ENCODE assay signal across 9 cellular contexts in the genomic region with DNA sequence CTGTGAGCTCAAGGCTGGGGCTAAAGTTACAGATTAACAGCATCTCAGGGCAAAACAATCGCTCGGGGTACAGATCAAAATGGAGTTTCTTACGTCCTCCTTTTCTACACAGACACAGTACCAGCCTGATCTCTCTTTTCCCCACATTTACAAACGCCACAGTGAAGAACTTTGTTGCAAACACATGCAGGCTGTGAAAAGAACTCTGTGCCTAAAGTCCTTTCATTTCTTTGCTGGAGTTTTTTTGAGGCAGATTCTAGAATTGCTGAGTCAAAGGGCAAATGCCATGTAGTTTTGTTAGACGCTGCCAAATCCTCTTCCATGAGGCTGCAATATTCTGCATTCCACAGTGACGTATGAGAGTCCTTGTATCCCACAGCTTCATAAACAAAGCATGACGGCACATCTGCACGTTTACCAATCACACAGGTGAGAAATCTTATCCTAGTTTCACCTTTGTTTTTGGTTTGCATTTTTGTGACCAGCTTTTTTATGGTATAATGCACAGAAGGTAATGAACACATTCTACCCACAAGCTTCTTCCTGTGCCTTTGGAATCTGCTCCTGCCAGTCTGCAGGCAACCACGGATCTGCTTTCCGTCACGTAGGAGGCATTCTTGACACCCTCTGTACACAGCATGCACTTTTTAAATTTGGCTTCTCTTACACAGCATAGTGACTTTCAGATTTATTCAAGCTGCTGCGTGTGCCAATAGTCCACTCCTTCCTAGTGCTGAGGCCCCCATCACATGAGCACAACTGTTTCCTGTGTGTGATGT. TPM values are rescaled to one million over a fixed set of nuclear protein-coding genes. Genes with fewer than 3 reads are reported as not detected.
DNase-seq lines count a peak whose midpoint lies in the region; ATAC-seq, FAIRE-seq and TF ChIP-seq lines count a peak whose summit lies in the region.
"Had no signal": no experiment of that assay in that cellular context is flagged by ENCODE, and none has a peak within 500 bp of the region (broad histone marks: within the 10 kb centered on the region; RNA-seq: fewer than 3 reads in every experiment).

No MANE protein-coding gene starts in this region.

- H2BK15ac ChIP-seq in IMR-90 (ENCODE audit: low read depth, low read length) = peak overlapping the region; percentile 95; the same call in 2 of the 3 replicates

- peaks cover 0 to 25% (median 8%) of the 10 kb centered on the region in 5 donors for H3K36me3 Mint-ChIP-seq in naive thymus-derived CD4-positive, alpha-beta T cell

- ATAC-seq in IMR-90 (ENCODE audit: low read depth) = peak; percentile 86
- ATAC-seq in HepG2 = peak; percentile 42
- no peak for ATAC-seq in naive thymus-derived CD4-positive, alpha-beta T cell
- no peak for ATAC-seq in GM18505 (IDR thresholded peaks at IDR 0.05; ENCODE audit: unreplicated experiment)
- no peak for ATAC-seq in HG03280 (IDR thresholded peaks at IDR 0.05; ENCODE audit: unreplicated experiment)
- ATAC-seq: effector memory CD8-positive, alpha-beta T cell had no signal

- BruUV-seq in IMR-90 (replicated peaks; lab: Mats Ljungman, UMichigan) (no TSS peak), mammary epithelial cell (replicated peaks; lab: Mats Ljungman, UMichigan) (no TSS peak), HepG2 (replicated peaks; lab: Mats Ljungman, UMichigan) (TSS peak; percentile 34)

- no peak overlapping the region for H3K4me3 ChIP-seq in IMR-90 (ENCODE audit: insufficient read depth, low read depth, low read length)
- H3K4me3 ChIP-seq in mammary epithelial cell (replicated peaks in 1 of 3; ENCODE audit: insufficient read depth in 1 of 3, low read depth in 2 of 3, low read length in 3 of 3) = no peak overlapping the region
- H3K4me3 ChIP-seq in HepG2 (replicated peaks in 1 of 3; ENCODE audit: insufficient read depth in 1 of 3, low read depth in 2 of 3, low read length in 3 of 3) = peak overlapping the region in 1 of 3 experiments; percentile 36; a peak in 2 of 6 replicates
- H3K4me3 ChIP-seq in tibial artery = peak overlapping the region in 1 of 2 donors; percentile 13
- no peak overlapping the region for H3K4me3 ChIP-seq in naive thymus-derived CD4-positive, alpha-beta T cell (ENCODE audit: low read length)

- no peak overlapping the region for H2AK9ac ChIP-seq in IMR-90 (replicated peaks; ENCODE audit: low read depth, low read length, poor library complexity)

- FAIRE-seq in HepG2 (lab: Jason Lieb, UNC) = peak; percentile 72

- H3K9me1 ChIP-seq in IMR-90 (ENCODE audit: insufficient read depth, low read length) = no peaks in the 10 kb centered on the region

- peak overlapping the region; percentile 48 for H2BK5ac ChIP-seq in IMR-90 (ENCODE audit: low read depth, low read length, poor library complexity, severe bottlenecking)

- peak overlapping the region; percentile 57 for H2AK5ac ChIP-seq in IMR-90 (ENCODE audit: low read depth, low read length)

- TF ChIP-seq CTCF in IMR-90 (conservative IDR thresholded peaks at IDR 0.05; ENCODE audit: low read depth, low read length) (no peak), mammary epithelial cell (conservative IDR thresholded peaks at IDR 0.05 in 1 of 2, IDR thresholded peaks at IDR 0.05 in 1 of 2; ENCODE audit: extremely low read depth in 1 of 2, insufficient read depth in 1 of 2, low read depth in 1 of 2, low read length in 2 of 2) (no peak), HepG2 (CRISPR knock-in tag; IDR thresholded peaks at IDR 0.05) (no peak), tibial artery (IDR thresholded peaks at IDR 0.05) (no peak)

- no peak overlapping the region for H3K4me3 Mint-ChIP-seq in naive thymus-derived CD4-positive, alpha-beta T cell
- H3K4me3 Mint-ChIP-seq: effector memory CD8-positive, alpha-beta T cell had no signal

- no peak for TF ChIP-seq POLR2A in IMR-90 (IDR thresholded peaks at IDR 0.05; ENCODE audit: low read depth, low read length)
- no peak for TF ChIP-seq POLR2A in HepG2 (IDR thresholded peaks at IDR 0.05; ENCODE audit: insufficient read depth in 1 of 2, low read depth in 2 of 2, low read length in 2 of 2)
- TF ChIP-seq POLR2A in GM18505 (IDR thresholded peaks at IDR 0.05; ENCODE audit: borderline replicate concordance, extremely low read depth, insufficient read depth, insufficient read length) = no peak

- DNase-seq in IMR-90 (peak; percentile 90), mammary epithelial cell (peak; percentile 48), HepG2 (ENCODE audit: low spot score) (peak; percentile 95), tibial artery (peak in 1 of 2 donors; percentile 45)
- DNase-seq in activated effector memory CD4-positive, alpha-beta T cell treated with Interleukin-2 at 50 U/mL for 16 hours = no peak
- DNase-seq in naive thymus-derived CD4-positive, alpha-beta T cell = no peak
- DNase-seq: effector memory CD8-positive, alpha-beta T cell had no signal

- CTCF ChIA-PET in IMR-90 (lab: Yijun Ruan, JAX) = no interaction called here
- CTCF ChIA-PET in mammary epithelial cell (lab: Charles Lee; ENCODE audit: low non-redundant PET) = no interaction called here
- CTCF ChIA-PET in HepG2 (lab: Yijun Ruan, JAX; ENCODE audit: low intra/inter-chr PET ratio, low total read pairs) = no interaction called here
- CTCF ChIA-PET in naive thymus-derived CD4-positive, alpha-beta T cell (lab: Charles Lee) = no interaction called here

- H3K4ac ChIP-seq in IMR-90 (ENCODE audit: low read depth, low read length) = peak overlapping the region; percentile 25; the same call in 1 of the 2 replicates

- H2AFZ ChIP-seq in IMR-90 (replicated peaks; ENCODE audit: low read length, poor library complexity) = no peak overlapping the region
- H2AFZ ChIP-seq in mammary epithelial cell (ENCODE audit: low read depth, low read length) = no peak overlapping the region
- no peak overlapping the region for H2AFZ ChIP-seq in HepG2 (ENCODE audit: low read length)

- TF ChIP-seq EP300 in HepG2 (IDR thresholded peaks at IDR 0.05; ENCODE audit: low read depth in 2 of 2, low read length in 2 of 2) (no peak), HepG2 (CRISPR knock-in tag; IDR thresholded peaks at IDR 0.05; ENCODE audit: borderline replicate concordance) (no peak)

- peaks cover 3% of the 10 kb centered on the region for H3K27me3 ChIP-seq in IMR-90 (ENCODE audit: control insufficient read depth, insufficient read depth, low read length)
- H3K27me3 ChIP-seq in mammary epithelial cell (ENCODE audit: insufficient read depth, low read length) = peaks cover 2% of the 10 kb centered on the region
- no peaks in the 10 kb centered on the region for H3K27me3 ChIP-seq in HepG2 (ENCODE audit: control insufficient read depth in 1 of 2, insufficient read depth in 2 of 2, low read length in 2 of 2)
- H3K27me3 ChIP-seq in tibial artery = no peaks in the 10 kb centered on the region
- H3K27me3 ChIP-seq in naive thymus-derived CD4-positive, alpha-beta T cell (ENCODE audit: control insufficient read depth in 2 of 2, insufficient read depth in 2 of 2, low read length in 2 of 2) = no peaks in the 10 kb centered on the region

- peak overlapping the region; percentile 25 to 51; a peak in 2 of 4 replicates for H4K8ac ChIP-seq in IMR-90 (ENCODE audit: low read depth in 2 of 2, low read length in 2 of 2)

- H3K27ac ChIP-seq in IMR-90 (ENCODE audit: insufficient read depth, low read length) (peak overlapping the region; percentile 87; the same call in 1 of the 2 replicates), mammary epithelial cell (ENCODE audit: insufficient read depth, low read depth, low read length) (no peak overlapping the region), HepG2 (ENCODE audit: extremely low read length, insufficient read depth, low read length) (peak overlapping the region; percentile 93), tibial artery (peak overlapping the region; percentile 69 to 82)
- no peak overlapping the region for H3K27ac ChIP-seq in naive thymus-derived CD4-positive, alpha-beta T cell (ENCODE audit: low read depth, low read length)

- peaks cover 0 to 4% (median 0%) of the 10 kb centered on the region in 11 donors for H3K9me3 Mint-ChIP-seq in naive thymus-derived CD4-positive, alpha-beta T cell
- H3K9me3 Mint-ChIP-seq: effector memory CD8-positive, alpha-beta T cell had no signal

- intact Hi-C loops in IMR-90 (cut with micrococcal nuclease) = no loop called here
- intact Hi-C loops in mammary epithelial cell (cut with micrococcal nuclease) = no loop called here
- intact Hi-C loops in HepG2 (cut with micrococcal nuclease; ENCODE audit: unreplicated experiment) = loop anchor here (1.0 kb wide), 1 partner anchor 46 kb away; no protein-coding TSS in a partner anchor
- intact Hi-C loops in tibial artery (cut with DNase I; ENCODE audit: low total_unique reads) = loop anchor here (5.0 kb wide), 1 partner anchor 1306 kb away; no protein-coding TSS in a partner anchor
- intact Hi-C loops in naive thymus-derived CD4-positive, alpha-beta T cell (cut with micrococcal nuclease) = no loop called here

- H3K36me3 ChIP-seq in IMR-90 (ENCODE audit: control insufficient read depth, insufficient read depth, low read length) (no peaks in the 10 kb centered on the region), mammary epithelial cell (ENCODE audit: insufficient read depth, low read length) (no peaks in the 10 kb centered on the region), HepG2 (replicated peaks in 1 of 2; ENCODE audit: control insufficient read depth in 1 of 2, insufficient read depth in 2 of 2, low read length in 2 of 2) (peaks cover 0 to 4% of the 10 kb centered on the region in 2 experiments; a peak in 3 of 5 replicates), tibial artery (peaks cover 0 to 4% (median under 1%) of the 10 kb centered on the region in 3 donors)
- no peaks in the 10 kb centered on the region for H3K36me3 ChIP-seq in naive thymus-derived CD4-positive, alpha-beta T cell (ENCODE audit: control insufficient read depth in 2 of 3, insufficient read depth in 3 of 3, low read length in 3 of 3)

- H3K14ac ChIP-seq in IMR-90 (replicated peaks; ENCODE audit: low read depth, low read length) = peak overlapping the region; percentile 27

- dilution Hi-C loops in IMR-90 (cut with HindIII; ENCODE audit: low sequenced_read_pairs, unreplicated experiment) = no loop called here
- dilution Hi-C loops in mammary epithelial cell (cut with HindIII; ENCODE audit: low sequenced_read_pairs) = no loop called here

- no peaks in the 10 kb centered on the region for H3K27me3 Mint-ChIP-seq in naive thymus-derived CD4-positive, alpha-beta T cell
- H3K27me3 Mint-ChIP-seq: effector memory CD8-positive, alpha-beta T cell had no signal

- no peaks in the 10 kb centered on the region for H4K20me1 ChIP-seq in IMR-90 (ENCODE audit: insufficient read depth, low read length)
- no peaks in the 10 kb centered on the region for H4K20me1 ChIP-seq in mammary epithelial cell (ENCODE audit: insufficient read depth, low read length)
- H4K20me1 ChIP-seq in HepG2 (ENCODE audit: insufficient read depth, low read length) = no peaks in the 10 kb centered on the region

- no peak overlapping the region for H3K56ac ChIP-seq in IMR-90 (ENCODE audit: extremely low read depth, insufficient read depth, low read length)

- peak overlapping the region; percentile 80 for H3K18ac ChIP-seq in IMR-90 (ENCODE audit: low read depth, low read length)

- WGBS in IMR-90 (ENCODE audit: extremely low coverage in 2 of 2, insufficient read length in 1 of 2), 2 experiments = no CpG with 5 or more reads among the region's 12 CpGs
- WGBS in mammary epithelial cell (ENCODE audit: low coverage, missing lambda C conversion rate) = 58% methylated on average over 12 of the region's 12 CpGs
- WGBS in HepG2 (ENCODE audit: low lambda C conversion rate) = 7% methylated on average over 12 of the region's 12 CpGs

- H3K27ac Mint-ChIP-seq in naive thymus-derived CD4-positive, alpha-beta T cell = peak overlapping the region in 3 of 9 donors; percentile 8 to 59 (median 56)

- POLR2A ChIA-PET in IMR-90 (lab: Charles Lee; ENCODE audit: unreplicated experiment) (no interaction called here), HepG2 (lab: Yijun Ruan, JAX) (interaction anchor here (1.2 to 1.7 kb wide), 5 partner anchors 13 to 44 kb away, joined by 3 to 25 read pairs (median 4); a partner anchor contains a TSS)
- POLR2A ChIA-PET in naive thymus-derived CD4-positive, alpha-beta T cell (lab: Charles Lee) = no interaction called here

- H3K23ac ChIP-seq in IMR-90 (ENCODE audit: low read depth, low read length) = peak overlapping the region; percentile 23; the same call in 1 of the 2 replicates

- in situ Hi-C loops in IMR-90 (cut with MboI; ENCODE audit: low sequenced_read_pairs) (no loop called here), mammary epithelial cell (cut with MboI; ENCODE audit: low sequenced_read_pairs in 2 of 2) (no loop called here), HepG2 (cut with HindIII; ENCODE audit: extremely low pct_ligation_motif_present, low pct_unique_long_range_greater_than_20kb) (no loop called here)

- H4K5ac ChIP-seq in IMR-90 (ENCODE audit: low read depth, low read length) = peak overlapping the region; percentile 33

- H3K79me2 ChIP-seq in mammary epithelial cell (ENCODE audit: insufficient read depth, low read length) (no peaks in the 10 kb centered on the region), HepG2 (ENCODE audit: insufficient read depth, low read length) (no peaks in the 10 kb centered on the region)

- H3K9me3 ChIP-seq in IMR-90 (ENCODE audit: control insufficient read depth, insufficient read depth, low read length) (no peaks in the 10 kb centered on the region), mammary epithelial cell (replicated peaks; ENCODE audit: insufficient read depth, low read length) (no peaks in the 10 kb centered on the region), HepG2 (ENCODE audit: low read length) (no peaks in the 10 kb centered on the region), tibial artery (no peaks in the 10 kb centered on the region)
- no peaks in the 10 kb centered on the region for H3K9me3 ChIP-seq in naive thymus-derived CD4-positive, alpha-beta T cell (ENCODE audit: control insufficient read depth in 2 of 3, low read length in 3 of 3)

- H3K4me1 ChIP-seq in IMR-90 (ENCODE audit: control insufficient read depth, insufficient read depth, low read length) = peaks cover 13% of the 10 kb centered on the region
- no peaks in the 10 kb centered on the region for H3K4me1 ChIP-seq in mammary epithelial cell (ENCODE audit: insufficient read depth, low read length)
- H3K4me1 ChIP-seq in HepG2 (ENCODE audit: insufficient read depth, low read length) = peaks cover 65% of the 10 kb centered on the region
- peaks cover 0 to 46% (median 27%) of the 10 kb centered on the region in 4 donors for H3K4me1 ChIP-seq in tibial artery
- no peaks in the 10 kb centered on the region for H3K4me1 ChIP-seq in naive thymus-derived CD4-positive, alpha-beta T cell (ENCODE audit: control insufficient read depth in 2 of 2, insufficient read depth in 2 of 2, low read length in 2 of 2)

- peak overlapping the region; percentile 62 for H3K9ac ChIP-seq in IMR-90 (ENCODE audit: low read depth, low read length)
- no peak overlapping the region for H3K9ac ChIP-seq in mammary epithelial cell (ENCODE audit: insufficient read depth, low read length)
- H3K9ac ChIP-seq in HepG2 (ENCODE audit: insufficient read depth, low read depth, low read length) = peak overlapping the region; percentile 61

- H3K79me1 ChIP-seq in IMR-90 (ENCODE audit: low read depth in 1 of 2, low read length in 2 of 2) = no peaks in the 10 kb centered on the region

- H3K4me1 Mint-ChIP-seq in naive thymus-derived CD4-positive, alpha-beta T cell = peaks cover 0 to 7% (median 0%) of the 10 kb centered on the region in 7 donors

- H2BK120ac ChIP-seq in IMR-90 (ENCODE audit: low read depth, low read length) = peak overlapping the region; percentile 60

- peak overlapping the region; percentile 61; the same call in 1 of the 2 replicates for H4K91ac ChIP-seq in IMR-90 (ENCODE audit: insufficient read depth, low read depth, low read length)

- H2BK20ac ChIP-seq in IMR-90 (ENCODE audit: low read depth, low read length) = peak overlapping the region; percentile 76; the same call in 1 of the 2 replicates

- no peak for TF ChIP-seq RAD21 in IMR-90 (IDR thresholded peaks at IDR 0.05; ENCODE audit: low read length)
- TF ChIP-seq RAD21 in HepG2 (CRISPR knock-in tag; IDR thresholded peaks at IDR 0.05) = no peak

- H3K4me2 ChIP-seq in IMR-90 (ENCODE audit: low read depth, low read length) (peak overlapping the region; percentile 51), mammary epithelial cell (ENCODE audit: insufficient read depth, low read depth, low read length) (no peak overlapping the region), HepG2 (ENCODE audit: low read depth, low read length) (peak overlapping the region; percentile 64)

RNA-seq across cellular contexts. Expression of a gene that starts 44.6 kb away (rescaled TPM):
- 17.7 and 22.2 TPM in 2 replicates for total RNA-seq in IMR-90 (2012; rRNA removed)
- polyA plus RNA-seq in IMR-90 (2012; rRNA removed) = 31.5 and 33.6 TPM in 2 replicates
- 38.2 and 38.4 TPM in 2 replicates for polyA plus RNA-seq in IMR-90 (2012; cell fraction: cytosol; rRNA removed)
- polyA plus RNA-seq in IMR-90 (2012; cell fraction: nucleus; rRNA removed; ENCODE audit: low replicate concordance) = 63.9 and 71.1 TPM in 2 replicates
- 10 to 100 TPM; 37.1 to 43.5 TPM for total RNA-seq in mammary epithelial cell
- 50.3 TPM for polyA plus RNA-seq in mammary epithelial cell
- polyA minus RNA-seq in mammary epithelial cell = 35.9 TPM
- total RNA-seq in HepG2 (2016; rRNA removed; fragmentation: Illumina TruSeq; extraction: Trizol) = 16.0 and 29.8 TPM in 2 replicates
- 5.1 and 9.2 TPM in 2 replicates for total RNA-seq in HepG2 (2016; cell fraction: cytosol; rRNA removed; fragmentation: Illumina TruSeq; extraction: Trizol; ENCODE audit: low read depth)
- 14.3 and 34.5 TPM in 2 replicates for total RNA-seq in HepG2 (2016; cell fraction: insoluble cytoplasmic fraction; rRNA removed; fragmentation: Illumina TruSeq; extraction: Trizol)
- 14.8 and 16.4 TPM in 2 replicates for total RNA-seq in HepG2 (2016; cell fraction: membrane; rRNA removed; fragmentation: Illumina TruSeq; extraction: Trizol)
- total RNA-seq in HepG2 (2016; cell fraction: nucleus; rRNA removed; fragmentation: Illumina TruSeq; extraction: Trizol) = 37.9 and 47.2 TPM in 2 replicates
- polyA plus RNA-seq in HepG2 (2011; rRNA removed) = 90.6 and 115 TPM in 2 replicates
- polyA plus RNA-seq in HepG2 (2011; cell fraction: cytosol; rRNA removed) = 65.4 and 69.9 TPM in 2 replicates
- 330 and 361 TPM in 2 replicates for polyA plus RNA-seq in HepG2 (2011; cell fraction: nucleus; rRNA removed)
- 104 and 122 TPM in 2 replicates for polyA plus RNA-seq in HepG2 (2012)
- 3.8 and 4.2 TPM in 2 replicates for polyA plus RNA-seq in HepG2 (2016; cell fraction: cytosol; fragmentation: Illumina TruSeq; extraction: Trizol; ENCODE audit: low read depth)
- 18.3 and 19.5 TPM in 2 replicates for polyA plus RNA-seq in HepG2 (2016; cell fraction: insoluble cytoplasmic fraction; fragmentation: Illumina TruSeq; extraction: Trizol; ENCODE audit: low read depth)
- polyA plus RNA-seq in HepG2 (2016; cell fraction: membrane; fragmentation: Illumina TruSeq; extraction: Trizol; ENCODE audit: low read depth) = 9.2 and 10.4 TPM in 2 replicates
- polyA plus RNA-seq in HepG2 (2016; cell fraction: nucleus; fragmentation: Illumina TruSeq; extraction: Trizol; ENCODE audit: insufficient read depth, low read depth) = 89.7 and 92.4 TPM in 2 replicates
- polyA minus RNA-seq in HepG2 (2011; rRNA and poly(A)+ RNA removed; ENCODE audit: low replicate concordance) = 56.1 and 65.1 TPM in 2 replicates
- polyA minus RNA-seq in HepG2 (2011; cell fraction: cytosol; rRNA and poly(A)+ RNA removed) = 44.6 and 51.7 TPM in 2 replicates
- 90.3 and 92.4 TPM in 2 replicates for polyA minus RNA-seq in HepG2 (2011; cell fraction: nucleus; rRNA and poly(A)+ RNA removed)
- 10 to 100 TPM; 29.4 to 89.4 (median 49.7) TPM for total RNA-seq in naive thymus-derived CD4-positive, alpha-beta T cell
- polyA plus RNA-seq in naive thymus-derived CD4-positive, alpha-beta T cell = 10 to 100 TPM in 1 of 2 donors, 1 to 10 TPM in 1; 9.9 to 23.5 TPM

Comparison
In these comparisons a context has a peak if more than half of its experiments do, and no peak if none do; other contexts are left out.
1. ATAC-seq: peak in IMR-90 (single experiment) and HepG2 (single experiment); none in naive thymus-derived CD4-positive, alpha-beta T cell (single experiment), GM18505 (single experiment) and HG03280 (single experiment).
2. DNase-seq: peak in IMR-90 (single experiment), mammary epithelial cell (single experiment) and HepG2 (single experiment); none in activated effector memory CD4-positive, alpha-beta T cell treated with Interleukin-2 at 50 U/mL for 16 hours (single experiment) and naive thymus-derived CD4-positive, alpha-beta T cell (0 of 9).
3. H3K27ac ChIP-seq: peak in IMR-90 (single experiment), HepG2 (single experiment) and tibial artery (2 of 2); none in mammary epithelial cell (single experiment) and naive thymus-derived CD4-positive, alpha-beta T cell (single experiment).
4. intact Hi-C loops: an anchor here in HepG2 (1.0 kb wide) and tibial artery (5.0 kb wide); none called in IMR-90, mammary epithelial cell and naive thymus-derived CD4-positive, alpha-beta T cell.